In the genomic region with DNA sequence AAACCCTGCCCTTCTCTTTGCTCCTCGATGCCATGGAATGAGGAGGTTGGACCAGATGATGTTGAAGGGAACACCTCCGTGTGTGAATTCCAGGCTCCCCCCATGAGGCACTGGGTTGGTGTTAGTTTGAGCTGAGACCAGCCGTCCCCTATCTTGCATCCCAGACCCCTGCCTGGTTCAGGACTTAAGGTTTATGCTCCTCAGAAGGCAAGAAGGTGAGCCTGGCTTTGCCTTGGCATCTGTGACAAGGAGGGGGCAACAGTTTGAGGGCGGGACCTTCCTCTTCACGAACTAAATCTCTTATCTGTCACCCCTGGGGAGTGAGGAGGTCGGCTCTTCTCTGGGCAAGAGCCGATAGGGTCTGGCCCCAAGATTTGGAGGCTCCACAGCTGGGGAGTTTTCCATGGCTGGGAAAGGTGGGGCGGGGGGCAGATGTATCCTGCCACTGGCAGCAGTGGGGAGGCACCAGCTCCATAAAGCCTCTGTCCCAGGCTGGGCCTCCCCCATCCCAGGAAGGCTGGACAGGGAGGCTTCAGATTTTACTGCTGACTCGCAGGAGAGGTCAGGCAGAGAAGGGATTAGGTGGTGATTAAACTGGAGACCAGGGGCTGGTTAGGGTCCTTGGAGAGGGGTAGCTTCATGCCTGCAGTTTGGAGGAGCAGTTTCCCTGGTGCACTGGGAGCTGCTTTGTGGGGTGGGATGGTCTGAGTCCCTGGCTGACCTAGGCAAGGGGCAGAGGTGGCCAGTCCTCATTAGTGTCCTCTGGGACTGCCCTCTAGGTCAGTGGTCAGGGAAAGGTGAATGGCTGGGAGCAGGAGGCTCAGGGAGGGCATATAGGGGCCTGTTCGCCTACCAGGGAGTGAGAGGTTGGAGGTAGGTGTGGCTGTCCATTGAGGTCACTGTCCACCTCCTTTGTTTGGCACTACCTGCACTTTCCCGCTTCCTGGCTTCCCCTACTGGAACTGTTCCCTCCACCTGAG, we compare ENCODE assay signal across 8 cellular contexts. TPM values are rescaled to one million over a fixed set of nuclear protein-coding genes. Genes with fewer than 3 reads are reported as not detected.
DNase-seq lines count a peak whose midpoint lies in the region; ATAC-seq and TF ChIP-seq lines count a peak whose summit lies in the region.

No MANE protein-coding gene starts in this region.

- no peaks in the 10 kb centered on the region for H3K9me3 ChIP-seq in T-helper 17 cell (ENCODE audit: control insufficient read depth, low read length, poor library complexity, severe bottlenecking)

- no peaks in the 10 kb centered on the region for H3K36me3 Mint-ChIP-seq in T-helper 17 cell (ENCODE audit: low read depth)

- in situ Hi-C loops in G401 (cut with HindIII; ENCODE audit: low sequenced_read_pairs): no loop called here

- peak; percentile 32 for DNase-seq in G401 (ENCODE audit: low spot score)
- DNase-seq in T-helper 17 cell: no peak
- DNase-seq in fibroblast of the aortic adventitia (ENCODE audit: low read depth): no peak
- DNase-seq in HK-2 (ENCODE audit: unreplicated experiment): no peak
- DNase-seq in stimulated activated CD8-positive, alpha-beta memory T cell treated with anti-CD3 and anti-CD28 coated beads, Interleukin-4, amount 100 ng/mL, for 48 hours: no peak

- no peak for TF ChIP-seq CTCF in fibroblast of the aortic adventitia (IDR thresholded peaks at IDR 0.05; ENCODE audit: insufficient read depth, low read length)

- no peak overlapping the region for H3K9ac ChIP-seq in rectal smooth muscle tissue (ENCODE audit: low read length)

- H3K4me3 Mint-ChIP-seq in T-helper 17 cell: peak overlapping the region; percentile 87

- no peaks in the 10 kb centered on the region for H3K36me3 ChIP-seq in rectal smooth muscle tissue (ENCODE audit: control insufficient read depth, insufficient read depth, low read length)

- peak overlapping the region; percentile 77 for H3K27ac Mint-ChIP-seq in T-helper 17 cell

- no peaks in the 10 kb centered on the region for H3K27me3 Mint-ChIP-seq in T-helper 17 cell

- peaks cover 33% of the 10 kb centered on the region for H3K4me1 Mint-ChIP-seq in T-helper 17 cell

- no peak overlapping the region for H3K27ac ChIP-seq in rectal smooth muscle tissue (ENCODE audit: low read depth, low read length)

- peaks cover 3% of the 10 kb centered on the region for H3K4me1 ChIP-seq in rectal smooth muscle tissue (ENCODE audit: control insufficient read depth, insufficient read depth, low read length)

- no peaks in the 10 kb centered on the region for H3K27me3 ChIP-seq in rectal smooth muscle tissue (ENCODE audit: control insufficient read depth, insufficient read depth, low read length)

- peak; percentile 2 for ATAC-seq in T-helper 17 cell
- ATAC-seq in HG03045 (IDR thresholded peaks at IDR 0.05; ENCODE audit: unreplicated experiment): no peak
- ATAC-seq in HG02885 (IDR thresholded peaks at IDR 0.05; ENCODE audit: poor library complexity, unreplicated experiment): no peak

- H3K4me3 ChIP-seq in fibroblast of the aortic adventitia (ENCODE audit: low read depth, low read length): peak overlapping the region; percentile 72
- H3K4me3 ChIP-seq in rectal smooth muscle tissue (ENCODE audit: low read length): peak overlapping the region; percentile 61

RNA-seq across cellular contexts. Expression of a gene that starts 1.1 kb away (rescaled TPM):
- 13.1 and 15.8 TPM in 2 replicates for total RNA-seq in G401 (2014; rRNA removed; shearing (Covaris generic))
- 10 to 100 TPM; 37.2 to 62.6 TPM for total RNA-seq in T-helper 17 cell
- 5.8 and 14.8 TPM in 2 replicates for total RNA-seq in fibroblast of the aortic adventitia (ENCODE audit: low replicate concordance)

RNA-seq across cellular contexts. Expression of a gene that starts 10.7 kb away (rescaled TPM):
- 20.5 and 23.2 TPM in 2 replicates for total RNA-seq in G401 (2014; rRNA removed; shearing (Covaris generic))
- total RNA-seq in T-helper 17 cell (10 to 100 TPM in 1 of 2 donors, 1 to 10 TPM in 1; 4.9 to 12.3 TPM), fibroblast of the aortic adventitia (ENCODE audit: low replicate concordance) (9.1 and 13.0 TPM in 2 replicates)

RNA-seq across cellular contexts. Expression of a gene that starts 27.6 kb away (rescaled TPM):
- total RNA-seq in G401 (2014; rRNA removed; shearing (Covaris generic)): 79.7 and 96.7 TPM in 2 replicates
- total RNA-seq in T-helper 17 cell: 10 to 100 TPM; 54.3 to 69.4 TPM
- 0.98 and 5.9 TPM in 2 replicates for total RNA-seq in fibroblast of the aortic adventitia (ENCODE audit: low replicate concordance)

RNA-seq across cellular contexts. Expression of a gene that starts 41.1 kb away (rescaled TPM):
- total RNA-seq in G401 (2014; rRNA removed; shearing (Covaris generic)): 1.8 and 2.9 TPM in 2 replicates
- total RNA-seq in T-helper 17 cell (1 to 10 TPM; 6.7 to 9.4 TPM), fibroblast of the aortic adventitia (ENCODE audit: low replicate concordance) (1.2 and 2.6 TPM in 2 replicates)

RNA-seq across cellular contexts. Expression of a gene that starts 41.3 kb away (rescaled TPM):
- total RNA-seq in G401 (2014; rRNA removed; shearing (Covaris generic)): 16.5 and 25.5 TPM in 2 replicates
- 100 to 1,000 TPM; 317 to 372 TPM for total RNA-seq in T-helper 17 cell
- total RNA-seq in fibroblast of the aortic adventitia (ENCODE audit: low replicate concordance): 40.8 and 43.7 TPM in 2 replicates
